ENCODE assay signal across 11 cellular contexts in genomic region chr4:41369680-41370079, GRCh38.
DNase-seq lines count a peak whose midpoint lies in the region; ATAC-seq and TF ChIP-seq lines count a peak whose summit lies in the region.
"Had no signal": no experiment of that assay in that cellular context is flagged by ENCODE, and none has a peak within 500 bp of the region (broad histone marks: within the 10 kb centered on the region; RNA-seq: fewer than 3 reads in every experiment).

No MANE protein-coding gene starts in this region.

- peak overlapping the region; percentile 59; the same call in 1 of the 2 replicates for H2AFZ ChIP-seq in GM23338

- H3K27ac ChIP-seq in GM23338 (ENCODE audit: low read depth), result no peak overlapping the region
- H3K27ac ChIP-seq in psoas muscle, result peak overlapping the region; percentile 91
- H3K27ac ChIP-seq in uterus, result no peak overlapping the region

- peaks cover 22% of the 10 kb centered on the region for H3K4me1 Mint-ChIP-seq in GM23338
- no peaks in the 10 kb centered on the region for H3K4me1 Mint-ChIP-seq in activated T-cell treated with anti-CD3 and anti-CD28 coated beads, Interleukin-2, amount 50 U/mL, for 72 hours (ENCODE audit: low read depth)
- H3K4me1 Mint-ChIP-seq: CD4-positive, CD25-positive, alpha-beta regulatory T cell had no signal

- H3K4me3 ChIP-seq in GM23338, result no peak overlapping the region
- H3K4me3 ChIP-seq in psoas muscle, result peak overlapping the region; percentile 48
- H3K4me3 ChIP-seq in uterus, result no peak overlapping the region

- H3K4me2 ChIP-seq in GM23338, result no peak overlapping the region

- intact Hi-C loops in left cardiac atrium (cut with DNase I) (loop anchor here in 1 of 2 donors (2.0 kb wide), 1 partner anchor 49 kb away; no protein-coding TSS in a partner anchor), psoas muscle (cut with DNase I) (loop anchor here (5.0 to 10.0 kb wide), 2 partner anchors 48 to 275 kb away; no protein-coding TSS in a partner anchor), uterus (cut with DNase I; ENCODE audit: low total_unique reads) (no loop called here)

- 0 out of 2 replicates have a peak, but pooled peaks cover 4% of the 10 kb centered on the region for H3K9me2 ChIP-seq in GM23338 (ENCODE audit: insufficient read depth)

- H3K4me1 ChIP-seq in GM23338 (ENCODE audit: insufficient read depth) (peaks cover 13% of the 10 kb centered on the region; the same call in 1 of the 2 replicates), psoas muscle (peaks cover 70% of the 10 kb centered on the region), uterus (no peaks in the 10 kb centered on the region)

- H3K27ac Mint-ChIP-seq in GM23338, result no peak overlapping the region
- no peak overlapping the region for H3K27ac Mint-ChIP-seq in activated T-cell treated with anti-CD3 and anti-CD28 coated beads, Interleukin-2, amount 50 U/mL, for 72 hours
- H3K27ac Mint-ChIP-seq: T-helper 1 cell treated with Interleukin-12 subunit alpha and Interleukin-12 subunit beta and Interleukin-4 antibody, amounts not matched to agents 30 μg/mL and 1 μg/mL, for 36 hours had no signal

- no peak for TF ChIP-seq POLR2A in uterus (IDR thresholded peaks at IDR 0.05)

- peaks cover 19% of the 10 kb centered on the region for H3K27me3 Mint-ChIP-seq in GM23338 (ENCODE audit: insufficient read depth, low read depth, poor library complexity)
- H3K27me3 Mint-ChIP-seq in activated T-cell treated with anti-CD3 and anti-CD28 coated beads, Interleukin-2, amount 50 U/mL, for 72 hours (ENCODE audit: low read depth), result no peaks in the 10 kb centered on the region

- no peak for DNase-seq in GM23338 (ENCODE audit: low spot score)
- DNase-seq in amygdala (lab: John Stamatoyannopoulos, UW), result peak in 40 of 56 donors; percentile 8 to 77 (median 44)
- DNase-seq in left cardiac atrium, result peak; percentile 52
- DNase-seq in psoas muscle, result peak; percentile 65 to 88
- no peak for DNase-seq in activated T-cell treated with anti-CD3 and anti-CD28 coated beads, Interleukin-2, amount 50 U/mL, for 72 hours
- DNase-seq in AG08395 (ENCODE audit: low spot score), result no peak
- no peak for DNase-seq in uterus
- DNase-seq: activated CD8-positive, alpha-beta memory T cell treated with anti-CD3 and anti-CD28 coated beads for 24 hours; CD4-positive, CD25-positive, alpha-beta regulatory T cell had no signal

- H3K27me3 ChIP-seq in GM23338 (ENCODE audit: insufficient read depth), result peaks cover 32% of the 10 kb centered on the region
- H3K27me3 ChIP-seq in psoas muscle (ENCODE audit: insufficient read depth in 3 of 3, low read length in 2 of 3), result no peaks in the 10 kb centered on the region
- no peaks in the 10 kb centered on the region for H3K27me3 ChIP-seq in uterus

- TF ChIP-seq CTCF in GM23338 (conservative IDR thresholded peaks at IDR 0.05; ENCODE audit: low read depth in 2 of 2), result no peak
- TF ChIP-seq CTCF in psoas muscle (IDR thresholded peaks at IDR 0.05), result no peak
- no peak for TF ChIP-seq CTCF in uterus (IDR thresholded peaks at IDR 0.05)

- no peaks in the 10 kb centered on the region for H3K79me2 ChIP-seq in GM23338 (replicated peaks; ENCODE audit: insufficient read depth)

- no peaks in the 10 kb centered on the region for H3K36me3 ChIP-seq in GM23338 (ENCODE audit: insufficient read depth)
- H3K36me3 ChIP-seq in psoas muscle (ENCODE audit: insufficient read depth in 1 of 2, low read depth in 1 of 2), result no peaks in the 10 kb centered on the region
- no peaks in the 10 kb centered on the region for H3K36me3 ChIP-seq in uterus

- 17 to 33% (median 21%) methylated on average over 4 of the region's 4 CpGs for whole genome bisulfite sequencing in psoas muscle, 3 donors

- H3K9me3 ChIP-seq in psoas muscle, result no peaks in the 10 kb centered on the region
- no peaks in the 10 kb centered on the region for H3K9me3 ChIP-seq in uterus

- ATAC-seq in GM23338 (no peak), left cardiac atrium (peak; percentile 85 to 91), psoas muscle (peak; percentile 93 to 96 (median 94)), GM18502 (IDR thresholded peaks at IDR 0.05; ENCODE audit: poor library complexity, unreplicated experiment) (no peak)
- ATAC-seq in activated T-cell treated with anti-CD3 and anti-CD28 coated beads, Interleukin-2, amount 50 U/mL, for 72 hours (replicated peaks in 1 of 2), result no peak

- no peaks in the 10 kb centered on the region for H3K9me3 Mint-ChIP-seq in GM23338
- H3K9me3 Mint-ChIP-seq in activated T-cell treated with anti-CD3 and anti-CD28 coated beads, Interleukin-2, amount 50 U/mL, for 72 hours, result no peaks in the 10 kb centered on the region
- H3K9me3 Mint-ChIP-seq: T-helper 1 cell treated with Interleukin-12 subunit alpha and Interleukin-12 subunit beta and Interleukin-4 antibody, amounts not matched to agents 30 μg/mL and 1 μg/mL, for 36 hours had no signal

- no peak overlapping the region for H3K4me3 Mint-ChIP-seq in GM23338
- H3K4me3 Mint-ChIP-seq in activated T-cell treated with anti-CD3 and anti-CD28 coated beads, Interleukin-2, amount 50 U/mL, for 72 hours, result no peak overlapping the region
- H3K4me3 Mint-ChIP-seq: CD4-positive, CD25-positive, alpha-beta regulatory T cell; T-helper 1 cell treated with Interleukin-12 subunit alpha and Interleukin-12 subunit beta and Interleukin-4 antibody, amounts not matched to agents 30 μg/mL and 1 μg/mL, for 36 hours had no signal

- no peaks in the 10 kb centered on the region for H4K20me1 ChIP-seq in GM23338 (replicated peaks; ENCODE audit: insufficient read depth)

- H3F3A ChIP-seq in GM23338 (replicated peaks; ENCODE audit: low read depth), result no peaks in the 10 kb centered on the region

- H3K36me3 Mint-ChIP-seq in GM23338 (ENCODE audit: low read depth), result no peaks in the 10 kb centered on the region
- no peaks in the 10 kb centered on the region for H3K36me3 Mint-ChIP-seq in activated T-cell treated with anti-CD3 and anti-CD28 coated beads, Interleukin-2, amount 50 U/mL, for 72 hours (ENCODE audit: insufficient read depth in 2 of 2)
- H3K36me3 Mint-ChIP-seq: CD4-positive, CD25-positive, alpha-beta regulatory T cell had no signal

TF ChIP-seq in GM23338, 12 proteins besides CTCF, POLR2A, EP300 and RAD21 (continues in another document):
- TF ChIP-seq ZNF114 (CRISPR knock-in tag; IDR thresholded peaks at IDR 0.05), result no peak
- TF ChIP-seq, protein P1, sequence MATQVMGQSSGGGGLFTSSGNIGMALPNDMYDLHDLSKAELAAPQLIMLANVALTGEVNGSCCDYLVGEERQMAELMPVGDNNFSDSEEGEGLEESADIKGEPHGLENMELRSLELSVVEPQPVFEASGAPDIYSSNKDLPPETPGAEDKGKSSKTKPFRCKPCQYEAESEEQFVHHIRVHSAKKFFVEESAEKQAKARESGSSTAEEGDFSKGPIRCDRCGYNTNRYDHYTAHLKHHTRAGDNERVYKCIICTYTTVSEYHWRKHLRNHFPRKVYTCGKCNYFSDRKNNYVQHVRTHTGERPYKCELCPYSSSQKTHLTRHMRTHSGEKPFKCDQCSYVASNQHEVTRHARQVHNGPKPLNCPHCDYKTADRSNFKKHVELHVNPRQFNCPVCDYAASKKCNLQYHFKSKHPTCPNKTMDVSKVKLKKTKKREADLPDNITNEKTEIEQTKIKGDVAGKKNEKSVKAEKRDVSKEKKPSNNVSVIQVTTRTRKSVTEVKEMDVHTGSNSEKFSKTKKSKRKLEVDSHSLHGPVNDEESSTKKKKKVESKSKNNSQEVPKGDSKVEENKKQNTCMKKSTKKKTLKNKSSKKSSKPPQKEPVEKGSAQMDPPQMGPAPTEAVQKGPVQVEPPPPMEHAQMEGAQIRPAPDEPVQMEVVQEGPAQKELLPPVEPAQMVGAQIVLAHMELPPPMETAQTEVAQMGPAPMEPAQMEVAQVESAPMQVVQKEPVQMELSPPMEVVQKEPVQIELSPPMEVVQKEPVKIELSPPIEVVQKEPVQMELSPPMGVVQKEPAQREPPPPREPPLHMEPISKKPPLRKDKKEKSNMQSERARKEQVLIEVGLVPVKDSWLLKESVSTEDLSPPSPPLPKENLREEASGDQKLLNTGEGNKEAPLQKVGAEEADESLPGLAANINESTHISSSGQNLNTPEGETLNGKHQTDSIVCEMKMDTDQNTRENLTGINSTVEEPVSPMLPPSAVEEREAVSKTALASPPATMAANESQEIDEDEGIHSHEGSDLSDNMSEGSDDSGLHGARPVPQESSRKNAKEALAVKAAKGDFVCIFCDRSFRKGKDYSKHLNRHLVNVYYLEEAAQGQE (IDR thresholded peaks at IDR 0.05; ENCODE audit: unreplicated experiment), result no peak
- no peak for TF ChIP-seq EZH2 (IDR thresholded peaks at IDR 0.05; ENCODE audit: low read depth, unreplicated experiment)
- TF ChIP-seq, protein P2, sequence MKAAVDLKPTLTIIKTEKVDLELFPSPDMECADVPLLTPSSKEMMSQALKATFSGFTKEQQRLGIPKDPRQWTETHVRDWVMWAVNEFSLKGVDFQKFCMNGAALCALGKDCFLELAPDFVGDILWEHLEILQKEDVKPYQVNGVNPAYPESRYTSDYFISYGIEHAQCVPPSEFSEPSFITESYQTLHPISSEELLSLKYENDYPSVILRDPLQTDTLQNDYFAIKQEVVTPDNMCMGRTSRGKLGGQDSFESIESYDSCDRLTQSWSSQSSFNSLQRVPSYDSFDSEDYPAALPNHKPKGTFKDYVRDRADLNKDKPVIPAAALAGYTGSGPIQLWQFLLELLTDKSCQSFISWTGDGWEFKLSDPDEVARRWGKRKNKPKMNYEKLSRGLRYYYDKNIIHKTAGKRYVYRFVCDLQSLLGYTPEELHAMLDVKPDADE (IDR thresholded peaks at IDR 0.05), result no peak
- no peak for TF ChIP-seq JUNB (IDR thresholded peaks at IDR 0.05; ENCODE audit: unreplicated experiment)

Comparison
In these comparisons a context has a peak if more than half of its experiments do, and no peak if none do; other contexts are left out.
1. ATAC-seq: peak in left cardiac atrium (2 of 2) and psoas muscle (4 of 4); none in GM23338 (single experiment), GM18502 (single experiment) and activated T-cell treated with anti-CD3 and anti-CD28 coated beads, Interleukin-2, amount 50 U/mL, for 72 hours (0 of 2).
2. DNase-seq: peak in amygdala (40 of 56), left cardiac atrium (single experiment) and psoas muscle (2 of 2); none in GM23338 (single experiment), activated T-cell treated with anti-CD3 and anti-CD28 coated beads, Interleukin-2, amount 50 U/mL, for 72 hours (0 of 2), AG08395 (single experiment) and uterus (0 of 2).